ENCODE assay signal across 11 cellular contexts in genomic region chr12:52168019-52168717, GRCh38. TPM values are rescaled to one million over a fixed set of nuclear protein-coding genes. Genes with fewer than 3 reads are reported as not detected.
A peak's percentile ranks its signal among the peaks of the same experiment; 100 is the strongest.
DNase-seq lines count a peak whose midpoint lies in the region; ATAC-seq and TF ChIP-seq lines count a peak whose summit lies in the region.
"Had no signal": no experiment of that assay in that cellular context is flagged by ENCODE, and none has a peak within 500 bp of the region (broad histone marks: within the 10 kb centered on the region; RNA-seq: fewer than 3 reads in every experiment).

No MANE protein-coding gene starts in this region.

- TF ChIP-seq EP300 in SK-N-SH (IDR thresholded peaks at IDR 0.05; ENCODE audit: borderline replicate concordance in 1 of 2, low read depth in 1 of 2, low read length in 1 of 2): no peak

- 73% methylated on average over 9 of the region's 12 CpGs for WGBS in SK-N-SH (ENCODE audit: low lambda C conversion rate)
- 66% methylated on average over 12 of the region's 12 CpGs for WGBS in smooth muscle cell (ENCODE audit: low lambda C conversion rate)
- 57 to 71% methylated on average over 6 to 7 of the region's 12 CpGs for WGBS in esophagus squamous epithelium, 2 donors

- H3K4me1 ChIP-seq in SK-N-SH (ENCODE audit: control insufficient read depth in 1 of 2, insufficient read depth in 2 of 2, low read depth in 1 of 2, low read length in 1 of 2): peaks cover 10 to 31% of the 10 kb centered on the region in 2 experiments; a peak in 3 of 4 replicates
- H3K4me1 ChIP-seq in foreskin keratinocyte: peaks cover 14% of the 10 kb centered on the region
- no peaks in the 10 kb centered on the region for H3K4me1 ChIP-seq in smooth muscle cell (ENCODE audit: low read depth)
- peaks cover 15 to 57% (median 20%) of the 10 kb centered on the region in 3 donors for H3K4me1 ChIP-seq in esophagus squamous epithelium
- H3K4me1 ChIP-seq: HAP-1 had no signal

- POLR2A ChIA-PET in activated CD8-positive, alpha-beta T cell treated with anti-CD3 and anti-CD28 coated beads for 36 hours (lab: Charles Lee): no interaction called here
- POLR2A ChIA-PET in activated CD8-positive, alpha-beta T cell treated with anti-CD3 and anti-CD28 coated beads, Interleukin-2, amount 10 ng/mL, durations not matched to agents 7 days and 5 days (lab: Charles Lee): no interaction called here
- POLR2A ChIA-PET in SK-N-SH (lab: Yijun Ruan, JAX): no interaction called here

- H3K4me1 Mint-ChIP-seq in activated CD8-positive, alpha-beta T cell treated with anti-CD3 and anti-CD28 coated beads for 36 hours (ENCODE audit: low read depth): no peaks in the 10 kb centered on the region
- H3K4me1 Mint-ChIP-seq in activated CD8-positive, alpha-beta T cell treated with anti-CD3 and anti-CD28 coated beads, Interleukin-2, amount 10 ng/mL, durations not matched to agents 7 days and 5 days (ENCODE audit: low read depth): peaks cover 17% of the 10 kb centered on the region

- no peaks in the 10 kb centered on the region for H3K36me3 Mint-ChIP-seq in activated CD8-positive, alpha-beta T cell treated with anti-CD3 and anti-CD28 coated beads for 36 hours (ENCODE audit: low read depth)
- H3K36me3 Mint-ChIP-seq in activated CD8-positive, alpha-beta T cell treated with anti-CD3 and anti-CD28 coated beads, Interleukin-2, amount 10 ng/mL, durations not matched to agents 7 days and 5 days (ENCODE audit: low read depth): no peaks in the 10 kb centered on the region

- no peak overlapping the region for H3K27ac Mint-ChIP-seq in activated CD8-positive, alpha-beta T cell treated with anti-CD3 and anti-CD28 coated beads for 36 hours
- H3K27ac Mint-ChIP-seq in activated CD8-positive, alpha-beta T cell treated with anti-CD3 and anti-CD28 coated beads, Interleukin-2, amount 10 ng/mL, durations not matched to agents 7 days and 5 days: no peak overlapping the region

- TF ChIP-seq CTCF in activated CD8-positive, alpha-beta T cell treated with anti-CD3 and anti-CD28 coated beads for 36 hours (IDR thresholded peaks at IDR 0.05): no peak
- no peak for TF ChIP-seq CTCF in SK-N-SH (IDR thresholded peaks at IDR 0.05)
- TF ChIP-seq CTCF in foreskin keratinocyte (conservative IDR thresholded peaks at IDR 0.05): no peak
- TF ChIP-seq CTCF in smooth muscle cell (IDR thresholded peaks at IDR 0.05; ENCODE audit: borderline replicate concordance, insufficient read depth, poor library complexity, severe bottlenecking): no peak
- TF ChIP-seq CTCF in GM13977 (IDR thresholded peaks at IDR 0.05; ENCODE audit: extremely low read depth, insufficient read depth, missing control alignments): no peak
- no peak for TF ChIP-seq CTCF in esophagus squamous epithelium (IDR thresholded peaks at IDR 0.05)

- no peaks in the 10 kb centered on the region for H3K36me3 ChIP-seq in SK-N-SH (replicated peaks in 1 of 2; ENCODE audit: control insufficient read depth in 1 of 2, insufficient read depth in 2 of 2, low read length in 1 of 2)
- no peaks in the 10 kb centered on the region for H3K36me3 ChIP-seq in smooth muscle cell (ENCODE audit: low read depth)
- peaks cover 0 to 9% (median 0%) of the 10 kb centered on the region in 3 donors for H3K36me3 ChIP-seq in esophagus squamous epithelium
- H3K36me3 ChIP-seq: HAP-1 had no signal

- no peak overlapping the region for H3K27ac ChIP-seq in SK-N-SH (ENCODE audit: low read depth in 2 of 2, low read length in 1 of 2)
- no peak overlapping the region for H3K27ac ChIP-seq in foreskin keratinocyte
- no peak overlapping the region for H3K27ac ChIP-seq in smooth muscle cell (ENCODE audit: low read depth)
- peak overlapping the region in 2 of 4 donors; percentile 32 to 40 for H3K27ac ChIP-seq in esophagus squamous epithelium

- H2AFZ ChIP-seq in SK-N-SH (ENCODE audit: low read depth) (no peak overlapping the region), smooth muscle cell (ENCODE audit: low read depth) (no peak overlapping the region)

- no peak for TF ChIP-seq RAD21 in SK-N-SH (IDR thresholded peaks at IDR 0.05; ENCODE audit: low read length)

- H3K9me2 ChIP-seq in SK-N-SH: no peaks in the 10 kb centered on the region

- H3K4me2 ChIP-seq in SK-N-SH (no peak overlapping the region), smooth muscle cell (no peak overlapping the region)

- no peak overlapping the region for H3K4me3 Mint-ChIP-seq in activated CD8-positive, alpha-beta T cell treated with anti-CD3 and anti-CD28 coated beads for 36 hours
- H3K4me3 Mint-ChIP-seq in activated CD8-positive, alpha-beta T cell treated with anti-CD3 and anti-CD28 coated beads, Interleukin-2, amount 10 ng/mL, durations not matched to agents 7 days and 5 days: no peak overlapping the region

- peak; percentile 28 for ATAC-seq in activated CD8-positive, alpha-beta T cell treated with anti-CD3 and anti-CD28 coated beads for 36 hours
- ATAC-seq in activated CD8-positive, alpha-beta T cell treated with anti-CD3 and anti-CD28 coated beads, Interleukin-2, amount 10 ng/mL, durations not matched to agents 7 days and 5 days: no peak
- ATAC-seq in foreskin keratinocyte: peak; percentile 57

- DNase-seq in activated CD8-positive, alpha-beta T cell treated with anti-CD3 and anti-CD28 coated beads for 36 hours: no peak
- no peak for DNase-seq in activated CD8-positive, alpha-beta T cell treated with anti-CD3 and anti-CD28 coated beads, Interleukin-2, amount 10 ng/mL, durations not matched to agents 7 days and 5 days
- no peak for DNase-seq in SK-N-SH
- DNase-seq in foreskin keratinocyte: peak in 1 of 2 donors; percentile 65
- DNase-seq in smooth muscle cell (lab: John Stamatoyannopoulos, UW; ENCODE audit: unreplicated experiment): peak; percentile 20
- no peak for DNase-seq in NCI-H1930 (lab: John Stamatoyannopoulos, UW)
- DNase-seq in GM13977 (ENCODE audit: low spot score): no peak
- DNase-seq in esophagus squamous epithelium (lab: John Stamatoyannopoulos, UW): no peak
- DNase-seq: aorta, MM.1S had no signal

- intact Hi-C loops in activated CD8-positive, alpha-beta T cell treated with anti-CD3 and anti-CD28 coated beads for 36 hours (cut with micrococcal nuclease): loop anchor here (5.0 kb wide), 1 partner anchor 109 kb away; no protein-coding TSS in a partner anchor
- intact Hi-C loops in esophagus squamous epithelium (cut with DNase I): loop anchor here (5.0 kb wide), 1 partner anchor 109 kb away; no protein-coding TSS in a partner anchor

- H3K4me3 ChIP-seq in SK-N-SH (ENCODE audit: low read depth in 2 of 2, low read length in 1 of 2) (no peak overlapping the region), smooth muscle cell (no peak overlapping the region), esophagus squamous epithelium (no peak overlapping the region)
- H3K4me3 ChIP-seq: HAP-1 had no signal

- CTCF ChIA-PET in activated CD8-positive, alpha-beta T cell treated with anti-CD3 and anti-CD28 coated beads for 36 hours (lab: Charles Lee): interaction anchor here (1.0 to 1.2 kb wide), 3 partner anchors 12 to 159 kb away, joined by 3 to 4 read pairs (median 3); no protein-coding TSS in a partner anchor
- CTCF ChIA-PET in activated CD8-positive, alpha-beta T cell treated with anti-CD3 and anti-CD28 coated beads, Interleukin-2, amount 10 ng/mL, durations not matched to agents 7 days and 5 days (lab: Charles Lee): no interaction called here
- CTCF ChIA-PET in SK-N-SH (lab: Yijun Ruan, JAX): interaction anchor here (0.7 to 2.7 kb wide), 8 partner anchors 54 to 202 kb away, joined by 3 to 12 read pairs (median 3); no protein-coding TSS in a partner anchor

- in situ Hi-C loops in GM13977 (cut with MboI; ENCODE audit: low pct_unique_long_range_greater_than_20kb, low sequenced_read_pairs, unreplicated experiment): no loop called here

- H3K27me3 Mint-ChIP-seq in activated CD8-positive, alpha-beta T cell treated with anti-CD3 and anti-CD28 coated beads for 36 hours: no peaks in the 10 kb centered on the region
- H3K27me3 Mint-ChIP-seq in activated CD8-positive, alpha-beta T cell treated with anti-CD3 and anti-CD28 coated beads, Interleukin-2, amount 10 ng/mL, durations not matched to agents 7 days and 5 days (ENCODE audit: low read depth): peaks cover 3% of the 10 kb centered on the region

- H3K79me2 ChIP-seq in SK-N-SH (ENCODE audit: insufficient read depth) (no peaks in the 10 kb centered on the region), smooth muscle cell (ENCODE audit: low read depth) (no peaks in the 10 kb centered on the region)

- H3K9ac ChIP-seq in SK-N-SH: no peak overlapping the region
- no peak overlapping the region for H3K9ac ChIP-seq in smooth muscle cell (ENCODE audit: low read depth)

- H4K20me1 ChIP-seq in SK-N-SH (ENCODE audit: insufficient read depth) (no peaks in the 10 kb centered on the region), smooth muscle cell (ENCODE audit: low read depth) (no peaks in the 10 kb centered on the region)

- peaks cover 14% of the 10 kb centered on the region for H3F3A ChIP-seq in SK-N-SH (replicated peaks; ENCODE audit: insufficient read depth)
- peaks cover 3% of the 10 kb centered on the region for H3F3A ChIP-seq in smooth muscle cell (ENCODE audit: low read depth)

- H3K9me3 Mint-ChIP-seq in activated CD8-positive, alpha-beta T cell treated with anti-CD3 and anti-CD28 coated beads for 36 hours: no peaks in the 10 kb centered on the region
- no peaks in the 10 kb centered on the region for H3K9me3 Mint-ChIP-seq in activated CD8-positive, alpha-beta T cell treated with anti-CD3 and anti-CD28 coated beads, Interleukin-2, amount 10 ng/mL, durations not matched to agents 7 days and 5 days (ENCODE audit: insufficient read depth)

- no peak for TF ChIP-seq POLR2A in esophagus squamous epithelium (IDR thresholded peaks at IDR 0.05)

- H3K9me3 ChIP-seq in SK-N-SH (no peaks in the 10 kb centered on the region), smooth muscle cell (replicated peaks; ENCODE audit: low read depth) (no peaks in the 10 kb centered on the region), esophagus squamous epithelium (no peaks in the 10 kb centered on the region)
- H3K9me3 ChIP-seq: HAP-1 had no signal

- H3K27me3 ChIP-seq in SK-N-SH (ENCODE audit: insufficient read depth) (no peaks in the 10 kb centered on the region), foreskin keratinocyte (no peaks in the 10 kb centered on the region), smooth muscle cell (ENCODE audit: low read depth) (no peaks in the 10 kb centered on the region), esophagus squamous epithelium (no peaks in the 10 kb centered on the region)

TF ChIP-seq in SK-N-SH, 30 proteins besides CTCF, POLR2A, EP300 and RAD21 (continues in another document):
- TF ChIP-seq FOXJ3 (CRISPR knock-in tag; IDR thresholded peaks at IDR 0.05): no peak

RNA-seq across cellular contexts. Expression of gene KRT80, which starts 23.6 kb away (rescaled TPM):
- not detected for total RNA-seq in activated CD8-positive, alpha-beta T cell treated with anti-CD3 and anti-CD28 coated beads for 36 hours
- total RNA-seq in activated CD8-positive, alpha-beta T cell treated with anti-CD3 and anti-CD28 coated beads, Interleukin-2, amount 10 ng/mL, durations not matched to agents 7 days and 5 days: not detected
- polyA plus RNA-seq in SK-N-SH (2012; rRNA removed): 14.9 and 17.4 TPM in 2 replicates
- polyA plus RNA-seq in SK-N-SH (2012; cell fraction: cytosol; rRNA removed): 8.1 and 10.8 TPM in 2 replicates
- 21.6 and 31.9 TPM in 2 replicates for polyA plus RNA-seq in SK-N-SH (2012; cell fraction: nucleus; rRNA removed)
- 2.5 and 5.3 TPM in 2 replicates for total RNA-seq in foreskin keratinocyte
- 2.2 and 4.1 TPM in 2 replicates for polyA plus RNA-seq in foreskin keratinocyte
- total RNA-seq in smooth muscle cell: 6.7 and 11.7 TPM in 2 replicates
- 5.1 and 6.6 TPM in 2 replicates for polyA plus RNA-seq in smooth muscle cell
- 10 to 100 TPM; 11.4 to 39.6 (median 16.5) TPM for total RNA-seq in esophagus squamous epithelium
